In genomic region chr20:62728781-62729300, GRCh38 we compare ENCODE assay signal across 33 cellular contexts. TPM values are rescaled to one million over a fixed set of nuclear protein-coding genes. Genes with fewer than 3 reads are reported as not detected.
DNase-seq lines count a peak whose midpoint lies in the region; ATAC-seq and TF ChIP-seq lines count a peak whose summit lies in the region.
"Had no signal": no experiment of that assay in that cellular context is flagged by ENCODE, and none has a peak within 500 bp of the region (broad histone marks: within the 10 kb centered on the region; RNA-seq: fewer than 3 reads in every experiment).

No MANE protein-coding gene starts in this region.

- H3K27ac Mint-ChIP-seq in activated CD4-positive, alpha-beta T cell treated with anti-CD3 and anti-CD28 coated beads, Interleukin-2, amount 10 ng/mL, durations not matched to agents 7 days and 5 days: peak overlapping the region; percentile 90
- no peak overlapping the region for H3K27ac Mint-ChIP-seq in nephron progenitor cell
- H3K27ac Mint-ChIP-seq: progenitor cell of endocrine pancreas; stimulated activated naive B cell treated with anti-CD40 and anti-IgM and Interleukin-4, amounts not matched to agents 10 μg/mL and 1 μg/mL and 100 μg/mL, for 72 hours had no signal

- H3K4me2 ChIP-seq in BLaER1 treated with 17β-estradiol and CSF1 and Interleukin-3, amounts not matched to agents 10 nM and 100 nM: peak overlapping the region; percentile 79 to 98 (median 94)

- H3K9me3 ChIP-seq in BLaER1 treated with 17β-estradiol and CSF1 and Interleukin-3, amounts not matched to agents 10 nM and 100 nM (replicated peaks in 1 of 11): peaks cover 0 to 5% (median 0%) of the 10 kb centered on the region in 11 experiments; a peak in 2 of 22 replicates
- H3K9me3 ChIP-seq: mucosa of descending colon, SJSA1, suprapubic skin had no signal

- H3K27me3 ChIP-seq in BLaER1 treated with 17β-estradiol and CSF1 and Interleukin-3, amounts not matched to agents 10 nM and 100 nM: peaks cover 0 to 23% (median 0%) of the 10 kb centered on the region in 11 experiments; a peak in 4 of 22 replicates

- H3K9ac ChIP-seq in BLaER1 treated with 17β-estradiol and CSF1 and Interleukin-3, amounts not matched to agents 10 nM and 100 nM: peak overlapping the region in 9 of 11 experiments; percentile 63 to 80 (median 78); a peak in 19 of 22 replicates

- no peak for ATAC-seq in HG03439 (IDR thresholded peaks at IDR 0.05; ENCODE audit: unreplicated experiment)
- ATAC-seq: CD8-positive, alpha-beta T cell; GM12878; mucosa of descending colon; stimulated activated naive B cell treated with anti-CD40 and anti-IgM and Interleukin-4, amounts not matched to agents 10 μg/mL and 1 μg/mL and 100 μg/mL, for 72 hours had no signal

- H3K4me1 Mint-ChIP-seq in activated CD4-positive, alpha-beta T cell treated with anti-CD3 and anti-CD28 coated beads, Interleukin-2, amount 10 ng/mL, durations not matched to agents 7 days and 5 days: peaks cover 47% of the 10 kb centered on the region
- no peaks in the 10 kb centered on the region for H3K4me1 Mint-ChIP-seq in nephron progenitor cell
- H3K4me1 Mint-ChIP-seq: neural crest cell had no signal

- no peaks in the 10 kb centered on the region for H4K20me1 ChIP-seq in BLaER1 treated with 17β-estradiol and CSF1 and Interleukin-3, amounts not matched to agents 10 nM and 100 nM

- H3K36me3 Mint-ChIP-seq in activated CD4-positive, alpha-beta T cell treated with anti-CD3 and anti-CD28 coated beads, Interleukin-2, amount 10 ng/mL, durations not matched to agents 7 days and 5 days (ENCODE audit: low read depth): no peaks in the 10 kb centered on the region
- no peaks in the 10 kb centered on the region for H3K36me3 Mint-ChIP-seq in nephron progenitor cell (ENCODE audit: low read depth)
- H3K36me3 Mint-ChIP-seq: CD8-positive, alpha-beta T cell; T-cell had no signal

- no peak for DNase-seq in activated CD4-positive, alpha-beta T cell treated with anti-CD3 and anti-CD28 coated beads, Interleukin-2, amount 10 ng/mL, durations not matched to agents 7 days and 5 days
- DNase-seq in activated CD4-positive, alpha-beta T cell treated with anti-CD3 and anti-CD28 coated beads for 48 hours: no peak
- DNase-seq in RPMI7951 (ENCODE audit: low read depth) (peak; percentile 24), nephron progenitor cell (peak; percentile 0), HuH-7.5 (ENCODE audit: low spot score) (no peak), ureter (ENCODE audit: low spot score) (no peak)
- DNase-seq: activated CD4-positive, CD25-positive, alpha-beta regulatory T cell; activated gamma-delta T cell; activated T-cell treated with anti-CD3 and anti-CD28 coated beads, Interleukin-2, amount 50 U/mL, for 1 hour; amniotic stem cell; effector CD8-positive, alpha-beta T cell; EL; glutamatergic neuron; HCEC 1CT; islet precursor cell; NCI-H1048; NCI-H187 treated with DMSO at 0.1 percent for 48 hours; NCI-H526; stimulated activated CD4-positive, alpha-beta T cell treated with anti-CD3 and anti-CD28 coated beads, Interleukin-4, amount 100 ng/mL, for 4 hours; stimulated activated naive B cell treated with anti-CD40 and anti-IgM and Interleukin-4, amounts not matched to agents 10 μg/mL and 1 μg/mL and 100 μg/mL, for 72 hours; T-cell had no signal

- H3K27me3 Mint-ChIP-seq in activated CD4-positive, alpha-beta T cell treated with anti-CD3 and anti-CD28 coated beads, Interleukin-2, amount 10 ng/mL, durations not matched to agents 7 days and 5 days: peaks cover 32% of the 10 kb centered on the region
- peaks cover 39% of the 10 kb centered on the region for H3K27me3 Mint-ChIP-seq in nephron progenitor cell (ENCODE audit: low read depth, poor library complexity)

- H3K4me3 ChIP-seq in BLaER1 treated with 17β-estradiol and CSF1 and Interleukin-3, amounts not matched to agents 10 nM and 100 nM: peak overlapping the region in 8 of 10 experiments; percentile 0 to 56 (median 36); a peak in 7 of 20 replicates
- H3K4me3 ChIP-seq: GM12878, lung, mucosa of descending colon, SJSA1, suprapubic skin had no signal

- TF ChIP-seq CTCF in nephron progenitor cell (IDR thresholded peaks at IDR 0.05): no peak

- no peaks in the 10 kb centered on the region for H3K9me3 Mint-ChIP-seq in activated CD4-positive, alpha-beta T cell treated with anti-CD3 and anti-CD28 coated beads, Interleukin-2, amount 10 ng/mL, durations not matched to agents 7 days and 5 days
- no peaks in the 10 kb centered on the region for H3K9me3 Mint-ChIP-seq in nephron progenitor cell
- H3K9me3 Mint-ChIP-seq: CD8-positive, alpha-beta T cell; neural crest cell; stimulated activated naive B cell treated with anti-CD40 and anti-IgM and Interleukin-4, amounts not matched to agents 10 μg/mL and 1 μg/mL and 100 μg/mL, for 72 hours; T-cell had no signal

- peaks cover 81 to 93% (median 92%) of the 10 kb centered on the region in 10 experiments for H3K4me1 ChIP-seq in BLaER1 treated with 17β-estradiol and CSF1 and Interleukin-3, amounts not matched to agents 10 nM and 100 nM
- H3K4me1 ChIP-seq: SJSA1, suprapubic skin had no signal

- CTCF ChIA-PET in activated CD4-positive, alpha-beta T cell treated with anti-CD3 and anti-CD28 coated beads, Interleukin-2, amount 10 ng/mL, durations not matched to agents 7 days and 5 days (lab: Charles Lee): interaction anchor here (0.8 to 1.1 kb wide), 2 partner anchors 50 to 95 kb away, joined by 3 to 4 read pairs; no protein-coding TSS in a partner anchor

- no peak overlapping the region for H3K4me3 Mint-ChIP-seq in activated CD4-positive, alpha-beta T cell treated with anti-CD3 and anti-CD28 coated beads, Interleukin-2, amount 10 ng/mL, durations not matched to agents 7 days and 5 days
- H3K4me3 Mint-ChIP-seq in nephron progenitor cell: no peak overlapping the region
- H3K4me3 Mint-ChIP-seq: neural crest cell; stimulated activated naive B cell treated with anti-CD40 and anti-IgM and Interleukin-4, amounts not matched to agents 10 μg/mL and 1 μg/mL and 100 μg/mL, for 72 hours had no signal

- POLR2A ChIA-PET in activated CD4-positive, alpha-beta T cell treated with anti-CD3 and anti-CD28 coated beads, Interleukin-2, amount 10 ng/mL, durations not matched to agents 7 days and 5 days (lab: Charles Lee): no interaction called here

- H3K36me3 ChIP-seq in BLaER1 treated with 17β-estradiol and CSF1 and Interleukin-3, amounts not matched to agents 10 nM and 100 nM: no peaks in the 10 kb centered on the region
- H3K36me3 ChIP-seq: SJSA1, suprapubic skin had no signal

- peak overlapping the region in 10 of 11 experiments; percentile 66 to 95 (median 86); a peak in 20 of 22 replicates for H3K27ac ChIP-seq in BLaER1 treated with 17β-estradiol and CSF1 and Interleukin-3, amounts not matched to agents 10 nM and 100 nM
- H3K27ac ChIP-seq: epithelial cell of prostate, SJSA1, suprapubic skin had no signal

RNA-seq across cellular contexts. Expression of gene NTSR1, which starts 20.2 kb away (rescaled TPM):
- 1 to 10 TPM in 1 of 2 experiments, under 1 TPM in 1; 0.94 to 1.5 TPM for total RNA-seq in activated CD4-positive, alpha-beta T cell treated with anti-CD3 and anti-CD28 coated beads, Interleukin-2, amount 10 ng/mL, durations not matched to agents 7 days and 5 days
- total RNA-seq in RPMI7951 (2014; rRNA removed; shearing (Covaris generic)): 15.0 and 19.7 TPM in 2 replicates
- not detected for total RNA-seq in ureter
- total RNA-seq: activated CD8-positive, alpha-beta memory T cell treated with anti-CD3 and anti-CD28 coated beads for 36 hours; CD8-positive, alpha-beta T cell; GM12878; neural crest cell; progenitor cell of endocrine pancreas; SJSA1 had no signal

Comparison
In these comparisons a context has a peak if more than half of its experiments do, and no peak if none do; other contexts are left out.
1. DNase-seq: peak in RPMI7951 (single experiment) and nephron progenitor cell (single experiment); none in activated CD4-positive, alpha-beta T cell treated with anti-CD3 and anti-CD28 coated beads, Interleukin-2, amount 10 ng/mL, durations not matched to agents 7 days and 5 days (single experiment), activated CD4-positive, alpha-beta T cell treated with anti-CD3 and anti-CD28 coated beads for 48 hours (single experiment), HuH-7.5 (single experiment) and ureter (single experiment).